Comparison of ENCODE assay signal across 28 cellular contexts in genomic region chr4:79661196-79661595, GRCh38.
"Had no signal": no experiment of that assay in that cellular context is flagged by ENCODE, and none has a peak within 500 bp of the region (broad histone marks: within the 10 kb centered on the region; RNA-seq: fewer than 3 reads in every experiment).

No MANE protein-coding gene starts in this region.

- H3K4me3 Mint-ChIP-seq: mesothelial cell of epicardium; naive thymus-derived CD4-positive, alpha-beta T cell; nephron; neural progenitor cell; stimulated activated naive CD8-positive, alpha-beta T cell treated with anti-CD3 and anti-CD28 coated beads, Interleukin-15, amount 100 ng/mL, for 72 hours had no signal

- H3K27me3 ChIP-seq: esophagus squamous epithelium, gastrocnemius medialis, neural progenitor cell, right atrium auricular region, thyroid gland, vagina had no signal

- H3K4me1 ChIP-seq: esophagus squamous epithelium, gastrocnemius medialis, neural progenitor cell, parathyroid adenoma, right atrium auricular region, thyroid gland, vagina had no signal

- H3K27me3 Mint-ChIP-seq: progenitor cell of endocrine pancreas; stimulated activated naive CD8-positive, alpha-beta T cell treated with anti-CD3 and anti-CD28 coated beads, Interleukin-15, amount 100 ng/mL, for 72 hours had no signal

- H3K27ac ChIP-seq: coronary artery, esophagus squamous epithelium, gastrocnemius medialis, neural progenitor cell, parathyroid adenoma, right atrium auricular region, thyroid gland, vagina had no signal

- H3K36me3 ChIP-seq: esophagus squamous epithelium, gastrocnemius medialis, neural progenitor cell, right atrium auricular region, thyroid gland, vagina had no signal

- H3K4me2 ChIP-seq: neural progenitor cell, smooth muscle cell had no signal

- H3K79me2 ChIP-seq: parathyroid adenoma had no signal

- H3K27ac Mint-ChIP-seq: mesothelial cell of epicardium; naive thymus-derived CD4-positive, alpha-beta T cell; nephron; neural progenitor cell; progenitor cell of endocrine pancreas; stimulated activated naive CD8-positive, alpha-beta T cell treated with anti-CD3 and anti-CD28 coated beads, Interleukin-15, amount 100 ng/mL, for 72 hours had no signal

- ATAC-seq: gastrocnemius medialis; left lobe of liver; naive thymus-derived CD4-positive, alpha-beta T cell; sciatic nerve; stimulated activated naive CD8-positive, alpha-beta T cell treated with anti-CD3 and anti-CD28 coated beads, Interleukin-15, amount 100 ng/mL, for 72 hours had no signal

- DNase-seq: dermis blood vessel endothelial cell; effector memory CD4-positive, alpha-beta T cell; erythroblast; esophagus squamous epithelium; gastrocnemius medialis; head of caudate nucleus; mesenchymal stem cell; naive thymus-derived CD4-positive, alpha-beta T cell; stimulated activated CD4-positive, alpha-beta T cell treated with anti-CD3 and anti-CD28 coated beads, Interleukin-12 subunit alpha, Interleukin-12 subunit beta, amount 100 ng/mL, for 4 hours; stimulated activated CD4-positive, alpha-beta T cell treated with anti-CD3 and anti-CD28 coated beads, Interleukin-1b, Interleukin-23, amount 100 ng/mL, for 48 hours; stimulated activated CD4-positive, alpha-beta T cell treated with anti-CD3 and anti-CD28 coated beads, Interleukin-4, amount 100 ng/mL, for 1 hour; stimulated activated CD8-positive, alpha-beta memory T cell treated with anti-CD3 and anti-CD28 coated beads, Interleukin-4, amount 100 ng/mL, for 48 hours; stimulated activated naive CD4-positive, alpha-beta T cell; stimulated activated naive CD8-positive, alpha-beta T cell treated with anti-CD3 and anti-CD28 coated beads, Interleukin-15, amount 100 ng/mL, for 72 hours; thyroid gland; trophoblast cell had no signal

- H3K4me1 Mint-ChIP-seq: mesothelial cell of epicardium; naive thymus-derived CD4-positive, alpha-beta T cell; nephron; neural progenitor cell; stimulated activated naive CD8-positive, alpha-beta T cell treated with anti-CD3 and anti-CD28 coated beads, Interleukin-15, amount 100 ng/mL, for 72 hours had no signal

- H2AFZ ChIP-seq: neural progenitor cell, parathyroid adenoma had no signal

- H3K4me3 ChIP-seq: coronary artery, esophagus squamous epithelium, gastrocnemius medialis, lung, neural progenitor cell, right atrium auricular region, smooth muscle cell, thyroid gland, vagina had no signal
